In genomic region chr5:98433022-98433421, GRCh38 we compare ENCODE assay signal across 20 cellular contexts.
DNase-seq lines count a peak whose midpoint lies in the region; ATAC-seq and TF ChIP-seq lines count a peak whose summit lies in the region.
"Had no signal": no experiment of that assay in that cellular context is flagged by ENCODE, and none has a peak within 500 bp of the region (broad histone marks: within the 10 kb centered on the region; RNA-seq: fewer than 3 reads in every experiment).

No MANE protein-coding gene starts in this region.

- H3K4me1 ChIP-seq in GM23248 (ENCODE audit: insufficient read depth), result peaks cover 30% of the 10 kb centered on the region
- peaks cover 0 to 3% of the 10 kb centered on the region in 2 experiments; a peak in 2 of 4 replicates for H3K4me1 ChIP-seq in SK-N-SH (ENCODE audit: control insufficient read depth in 1 of 2, insufficient read depth in 2 of 2, low read depth in 1 of 2, low read length in 1 of 2)
- peaks cover 16% of the 10 kb centered on the region for H3K4me1 ChIP-seq in neural progenitor cell
- no peaks in the 10 kb centered on the region for H3K4me1 ChIP-seq in vagina
- H3K4me1 ChIP-seq: A549 had no signal

- ATAC-seq in HG03135 (IDR thresholded peaks at IDR 0.05; ENCODE audit: unreplicated experiment), result no peak
- ATAC-seq: A549, HCT116, HepG2 had no signal

- no peaks in the 10 kb centered on the region for H3K79me2 ChIP-seq in GM23248 (ENCODE audit: insufficient read depth)
- no peaks in the 10 kb centered on the region for H3K79me2 ChIP-seq in SK-N-SH (ENCODE audit: insufficient read depth)
- no peaks in the 10 kb centered on the region for H3K79me2 ChIP-seq in neural progenitor cell (ENCODE audit: low read depth)

- TF ChIP-seq EP300 in SK-N-SH (IDR thresholded peaks at IDR 0.05; ENCODE audit: borderline replicate concordance in 1 of 2, low read depth in 1 of 2, low read length in 1 of 2), result no peak

- no peak overlapping the region for H3K4me3 ChIP-seq in GM23248
- no peak overlapping the region for H3K4me3 ChIP-seq in SK-N-SH (ENCODE audit: low read depth in 2 of 2, low read length in 1 of 2)
- no peak overlapping the region for H3K4me3 ChIP-seq in neural progenitor cell
- no peak overlapping the region for H3K4me3 ChIP-seq in vagina
- H3K4me3 ChIP-seq: A549, PC-9 had no signal

- TF ChIP-seq CTCF in SK-N-SH (IDR thresholded peaks at IDR 0.05) (no peak), neural progenitor cell (IDR thresholded peaks at IDR 0.05) (no peak), vagina (IDR thresholded peaks at IDR 0.05) (no peak)

- no peaks in the 10 kb centered on the region for H3F3A ChIP-seq in GM23248 (ENCODE audit: insufficient read depth)
- peaks cover 10% of the 10 kb centered on the region for H3F3A ChIP-seq in SK-N-SH (replicated peaks; ENCODE audit: insufficient read depth)
- H3F3A ChIP-seq in neural progenitor cell (ENCODE audit: low read depth), result peaks cover 14% of the 10 kb centered on the region

- no peak for TF ChIP-seq POLR2A in erythroblast (IDR thresholded peaks at IDR 0.05; ENCODE audit: low read length)
- no peak for TF ChIP-seq POLR2A in vagina (IDR thresholded peaks at IDR 0.05)

- no peaks in the 10 kb centered on the region for H3K9me2 ChIP-seq in GM23248 (ENCODE audit: insufficient read depth)
- H3K9me2 ChIP-seq in SK-N-SH, result no peaks in the 10 kb centered on the region

- H3K4me1 Mint-ChIP-seq in neural progenitor cell, result peaks cover 5% of the 10 kb centered on the region

- peaks cover 2% of the 10 kb centered on the region for H3K27me3 Mint-ChIP-seq in neural progenitor cell (ENCODE audit: insufficient read depth, low read depth)

- DNase-seq in GM23248, result peak; percentile 24
- no peak for DNase-seq in SK-N-SH
- peak; percentile 9 for DNase-seq in fibroblast of gingiva (ENCODE audit: low read depth)
- no peak for DNase-seq in neural progenitor cell (ENCODE audit: low spot score)
- DNase-seq in erythroblast (lab: John Stamatoyannopoulos, UW), result no peak
- DNase-seq in OCI-M2 (lab: John Stamatoyannopoulos, UW; ENCODE audit: unreplicated experiment), result no peak
- DNase-seq in vagina (ENCODE audit: extremely low spot score in 2 of 2), result no peak
- DNase-seq: C1 segment of cervical spinal cord, DMS79, KG1, NCI-H1417, NCI-H187, NCI-H2107, NCI-H524 treated with DMSO at 0.1 percent for 48 hours, PC-9 had no signal

- H3K36me3 Mint-ChIP-seq in neural progenitor cell, result no peaks in the 10 kb centered on the region

- H3K27ac ChIP-seq in GM23248, result peak overlapping the region; percentile 8; the same call in 1 of the 2 replicates
- H3K27ac ChIP-seq in SK-N-SH (ENCODE audit: low read depth in 2 of 2, low read length in 1 of 2), result peak overlapping the region; percentile 48 to 50; a peak in 1 of 4 replicates
- H3K27ac ChIP-seq in neural progenitor cell, result no peak overlapping the region
- no peak overlapping the region for H3K27ac ChIP-seq in vagina
- H3K27ac ChIP-seq: A549, PC-9, RWPE1 had no signal

- H3K4me2 ChIP-seq in GM23248 (ENCODE audit: unreplicated experiment) (peak overlapping the region; percentile 55), SK-N-SH (no peak overlapping the region), neural progenitor cell (peak overlapping the region; percentile 59)
- H3K4me2 ChIP-seq: A549, PC-9 had no signal

- POLR2A ChIA-PET in SK-N-SH (lab: Yijun Ruan, JAX), result no interaction called here

- H3K4me3 Mint-ChIP-seq in neural progenitor cell, result no peak overlapping the region

- 49 to 56% methylated on average over 2 of the region's 2 CpGs for WGBS in GM23248 (ENCODE audit: low coverage in 1 of 2, low lambda C conversion rate in 2 of 2, missing lambda C conversion rate in 2 of 2), 2 experiments
- WGBS in SK-N-SH (ENCODE audit: low lambda C conversion rate), result 36% methylated on average over 2 of the region's 2 CpGs

- H2AFZ ChIP-seq in GM23248, result 0 out of 2 replicates have a peak overlapping the region, but pooled peaks have one; percentile 6
- no peak overlapping the region for H2AFZ ChIP-seq in SK-N-SH (ENCODE audit: low read depth)
- peak overlapping the region; percentile 52 for H2AFZ ChIP-seq in neural progenitor cell (replicated peaks)
- H2AFZ ChIP-seq: PC-9 had no signal

- CTCF ChIA-PET in SK-N-SH (lab: Yijun Ruan, JAX), result no interaction called here

- no peak overlapping the region for H3K27ac Mint-ChIP-seq in neural progenitor cell

- peaks cover 3% of the 10 kb centered on the region for H3K9me3 Mint-ChIP-seq in neural progenitor cell

- H3K9ac ChIP-seq in GM23248, result no peak overlapping the region
- H3K9ac ChIP-seq in SK-N-SH, result no peak overlapping the region
- no peak overlapping the region for H3K9ac ChIP-seq in neural progenitor cell

- in situ Hi-C loops in GM23248 (cut with MboI), result no loop called here

- TF ChIP-seq RAD21 in SK-N-SH (IDR thresholded peaks at IDR 0.05; ENCODE audit: low read length), result no peak

- no peaks in the 10 kb centered on the region for H4K20me1 ChIP-seq in GM23248 (ENCODE audit: insufficient read depth)
- no peaks in the 10 kb centered on the region for H4K20me1 ChIP-seq in SK-N-SH (ENCODE audit: insufficient read depth)
- no peaks in the 10 kb centered on the region for H4K20me1 ChIP-seq in neural progenitor cell (ENCODE audit: low read depth)

- H3K36me3 ChIP-seq in GM23248 (ENCODE audit: low read depth) (no peaks in the 10 kb centered on the region), SK-N-SH (replicated peaks in 1 of 2; ENCODE audit: control insufficient read depth in 1 of 2, insufficient read depth in 2 of 2, low read length in 1 of 2) (no peaks in the 10 kb centered on the region), neural progenitor cell (no peaks in the 10 kb centered on the region), vagina (no peaks in the 10 kb centered on the region)

- intact Hi-C loops in vagina (cut with DNase I), result loop anchor here (10.0 kb wide), 1 partner anchor 342 kb away; the partner anchor contains the start of gene RGMB

- H3K9me3 ChIP-seq in GM23248 (ENCODE audit: low read depth) (no peaks in the 10 kb centered on the region), SK-N-SH (peaks cover 5% of the 10 kb centered on the region; the same call in 1 of the 2 replicates), neural progenitor cell (ENCODE audit: low read depth) (no peaks in the 10 kb centered on the region), vagina (no peaks in the 10 kb centered on the region)
- H3K9me3 ChIP-seq: A549 had no signal

- no peaks in the 10 kb centered on the region for H3K27me3 ChIP-seq in GM23248 (replicated peaks; ENCODE audit: insufficient read depth)
- H3K27me3 ChIP-seq in SK-N-SH (ENCODE audit: insufficient read depth), result no peaks in the 10 kb centered on the region
- H3K27me3 ChIP-seq in neural progenitor cell, result no peaks in the 10 kb centered on the region
- no peaks in the 10 kb centered on the region for H3K27me3 ChIP-seq in vagina

TF ChIP-seq in SK-N-SH, 30 proteins besides CTCF, POLR2A, EP300 and RAD21 (continues in another document):
- TF ChIP-seq JUND (IDR thresholded peaks at IDR 0.05) (no peak), SMC3 (IDR thresholded peaks at IDR 0.05; ENCODE audit: low read depth, low read length) (no peak), SIN3A (IDR thresholded peaks at IDR 0.05; ENCODE audit: borderline replicate concordance, low read depth, low read length) (no peak), YY1 (IDR thresholded peaks at IDR 0.05; ENCODE audit: low read depth) (no peak), FOXM1 (IDR thresholded peaks at IDR 0.05; ENCODE audit: low read depth) (no peak), FOSL2 (IDR thresholded peaks at IDR 0.05; ENCODE audit: borderline replicate concordance, low read depth) (no peak), TAF1 (IDR thresholded peaks at IDR 0.05; ENCODE audit: borderline replicate concordance, low read depth, low read length) (no peak), ELF1 (IDR thresholded peaks at IDR 0.05) (no peak), IRF3 (IDR thresholded peaks at IDR 0.05; ENCODE audit: low read depth, low read length) (no peak)
- TF ChIP-seq, protein P1, sequence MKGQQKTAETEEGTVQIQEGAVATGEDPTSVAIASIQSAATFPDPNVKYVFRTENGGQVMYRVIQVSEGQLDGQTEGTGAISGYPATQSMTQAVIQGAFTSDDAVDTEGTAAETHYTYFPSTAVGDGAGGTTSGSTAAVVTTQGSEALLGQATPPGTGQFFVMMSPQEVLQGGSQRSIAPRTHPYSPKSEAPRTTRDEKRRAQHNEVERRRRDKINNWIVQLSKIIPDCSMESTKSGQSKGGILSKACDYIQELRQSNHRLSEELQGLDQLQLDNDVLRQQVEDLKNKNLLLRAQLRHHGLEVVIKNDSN (IDR thresholded peaks at IDR 0.05; ENCODE audit: borderline replicate concordance, low read depth), result no peak
- TF ChIP-seq, protein P2, sequence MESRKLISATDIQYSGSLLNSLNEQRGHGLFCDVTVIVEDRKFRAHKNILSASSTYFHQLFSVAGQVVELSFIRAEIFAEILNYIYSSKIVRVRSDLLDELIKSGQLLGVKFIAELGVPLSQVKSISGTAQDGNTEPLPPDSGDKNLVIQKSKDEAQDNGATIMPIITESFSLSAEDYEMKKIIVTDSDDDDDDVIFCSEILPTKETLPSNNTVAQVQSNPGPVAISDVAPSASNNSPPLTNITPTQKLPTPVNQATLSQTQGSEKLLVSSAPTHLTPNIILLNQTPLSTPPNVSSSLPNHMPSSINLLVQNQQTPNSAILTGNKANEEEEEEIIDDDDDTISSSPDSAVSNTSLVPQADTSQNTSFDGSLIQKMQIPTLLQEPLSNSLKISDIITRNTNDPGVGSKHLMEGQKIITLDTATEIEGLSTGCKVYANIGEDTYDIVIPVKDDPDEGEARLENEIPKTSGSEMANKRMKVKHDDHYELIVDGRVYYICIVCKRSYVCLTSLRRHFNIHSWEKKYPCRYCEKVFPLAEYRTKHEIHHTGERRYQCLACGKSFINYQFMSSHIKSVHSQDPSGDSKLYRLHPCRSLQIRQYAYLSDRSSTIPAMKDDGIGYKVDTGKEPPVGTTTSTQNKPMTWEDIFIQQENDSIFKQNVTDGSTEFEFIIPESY (IDR thresholded peaks at IDR 0.05; ENCODE audit: borderline replicate concordance, low read depth), result no peak

Comparison
In these comparisons a context has a peak if more than half of its experiments do, and no peak if none do; other contexts are left out.
1. DNase-seq: peak in GM23248 (single experiment) and fibroblast of gingiva (single experiment); none in SK-N-SH (single experiment), neural progenitor cell (single experiment), erythroblast (0 of 2), OCI-M2 (single experiment) and vagina (0 of 2).
2. H3K27ac ChIP-seq: peak in GM23248 (single experiment) and SK-N-SH (2 of 2); none in neural progenitor cell (single experiment) and vagina (single experiment).